ENCODE assay signal across 4 cellular contexts in the genomic region with DNA sequence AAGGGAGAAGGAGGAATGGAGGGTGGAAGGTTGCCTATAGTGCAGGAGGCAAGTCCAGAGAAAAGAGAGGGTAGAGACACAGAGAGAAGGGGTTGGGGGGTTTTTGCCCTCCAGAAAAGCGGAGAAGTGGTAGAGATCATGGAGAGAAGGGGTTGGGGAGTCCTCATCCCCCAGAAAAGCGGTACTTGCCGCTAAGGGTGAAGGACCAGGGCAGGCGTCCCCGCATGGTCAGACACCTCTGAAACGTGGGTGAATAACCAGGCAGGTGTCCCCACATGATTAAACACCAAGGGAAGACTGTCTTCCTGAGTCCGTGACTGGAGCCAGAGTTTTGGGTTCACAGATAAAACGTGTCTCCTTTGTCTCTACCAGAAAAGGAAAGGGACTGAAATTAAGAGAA.
"Had no signal": no experiment of that assay in that cellular context is flagged by ENCODE, and none has a peak within 500 bp of the region (broad histone marks: within the 10 kb centered on the region; RNA-seq: fewer than 3 reads in every experiment).

No MANE protein-coding gene starts in this region.

- ATAC-seq: GM23338 had no signal

- H3K4me2 ChIP-seq: GM23338 had no signal

- H3K4me3 Mint-ChIP-seq: GM23338, H9 had no signal

- H3K4me3 ChIP-seq: GM23338 had no signal

- H3K27ac Mint-ChIP-seq: GM23338 had no signal

- DNase-seq: H9, HCEC 1CT, IMR-90 had no signal

- H3K4me1 Mint-ChIP-seq: GM23338 had no signal
